In genomic region chr7:71131753-71132520, GRCh38 we compare ENCODE assay signal across 10 cellular contexts. TPM values are rescaled to one million over a fixed set of nuclear protein-coding genes. Genes with fewer than 3 reads are reported as not detected.
DNase-seq lines count a peak whose midpoint lies in the region; ATAC-seq and TF ChIP-seq lines count a peak whose summit lies in the region.
"Had no signal": no experiment of that assay in that cellular context is flagged by ENCODE, and none has a peak within 500 bp of the region (broad histone marks: within the 10 kb centered on the region; RNA-seq: fewer than 3 reads in every experiment).

GALNT17 (plus strand) TSS chr7:71132144.

- H3K27me3 ChIP-seq in BLaER1 (peaks cover 23% of the 10 kb centered on the region), right cardiac atrium (ENCODE audit: control insufficient read depth, insufficient read depth) (no peaks in the 10 kb centered on the region), prostate gland (replicated peaks; ENCODE audit: insufficient read depth) (no peaks in the 10 kb centered on the region)

- H3K4me1 ChIP-seq in BLaER1 (peaks cover 12% of the 10 kb centered on the region), right cardiac atrium (ENCODE audit: control insufficient read depth, insufficient read depth, low read length) (no peaks in the 10 kb centered on the region), prostate gland (replicated peaks) (no peaks in the 10 kb centered on the region)
- H3K4me1 ChIP-seq: adrenal gland had no signal

- under 1% methylated on average over 98 of the region's 98 CpGs for WGBS in right cardiac atrium
- 0% methylated on average over 11 of the region's 98 CpGs for WGBS in prostate gland

- H3K4me2 ChIP-seq in BLaER1, result peak within 1 kb of the TSS; percentile 97

- no peaks in the 10 kb centered on the region for H3K9me3 ChIP-seq in BLaER1
- no peaks in the 10 kb centered on the region for H3K9me3 ChIP-seq in right cardiac atrium (ENCODE audit: control insufficient read depth, low read length)
- H3K9me3 ChIP-seq in prostate gland, result no peaks in the 10 kb centered on the region
- H3K9me3 ChIP-seq: adrenal gland had no signal

- peak within 1 kb of the TSS; percentile 77 for H3K9ac ChIP-seq in BLaER1

- H3K4me3 ChIP-seq in BLaER1 (peak within 1 kb of the TSS; percentile 86), right cardiac atrium (ENCODE audit: low read length) (peak within 1 kb of the TSS; percentile 31), prostate gland (peak within 1 kb of the TSS; percentile 64 to 67)

- no peaks in the 10 kb centered on the region for H3K36me3 ChIP-seq in BLaER1
- no peaks in the 10 kb centered on the region for H3K36me3 ChIP-seq in prostate gland
- H3K36me3 ChIP-seq: adrenal gland had no signal

- TF ChIP-seq CTCF in VCaP (conservative IDR thresholded peaks at IDR 0.05) (no peak), prostate gland (IDR thresholded peaks at IDR 0.05) (no peak)

- peaks cover 26% of the 10 kb centered on the region for H4K20me1 ChIP-seq in BLaER1

- peak in 1 of 2 donors; percentile 32 for ATAC-seq in right cardiac atrium

- TF ChIP-seq POLR2A in prostate gland (IDR thresholded peaks at IDR 0.05), result no peak

- peak within 1 kb of the TSS; percentile 66 for H3K27ac ChIP-seq in BLaER1
- peak within 1 kb of the TSS; percentile 52 for H3K27ac ChIP-seq in VCaP
- no peak within 1 kb of the TSS for H3K27ac ChIP-seq in right cardiac atrium (ENCODE audit: low read length)
- H3K27ac ChIP-seq in prostate gland, result peak within 1 kb of the TSS; percentile 87 to 88

- peak in 1 of 3 donors; percentile 49 for DNase-seq in right cardiac atrium
- peak; percentile 9 for DNase-seq in prostate gland (ENCODE audit: low spot score)
- DNase-seq in mucosa of gallbladder (ENCODE audit: low spot score), result no peak
- DNase-seq in hippocampal formation (lab: John Stamatoyannopoulos, UW), result no peak
- no peak for DNase-seq in NCI-H1417 (lab: John Stamatoyannopoulos, UW)
- no peak for DNase-seq in activated naive CD4-positive, alpha-beta T cell treated with anti-CD3 and anti-CD28 coated beads, Interleukin-2, amount 50 U/mL, for 16 hours
- DNase-seq: CD4-positive, alpha-beta T cell had no signal

- intact Hi-C loops in right cardiac atrium (cut with DNase I) (no loop called here), prostate gland (cut with DNase I) (loop anchor here (2.0 to 5.0 kb wide), 5 partner anchors 55 to 600 kb away; no protein-coding TSS in a partner anchor)

RNA-seq across cellular contexts. Expression of gene GALNT17, which starts in this region (rescaled TPM):
- total RNA-seq in right cardiac atrium (1 to 10 TPM in 3 of 4 donors, under 1 TPM in 1; 0.71 to 9.0 (median 3.7) TPM), prostate gland (10 to 100 TPM; 46.7 to 58.1 TPM), mucosa of gallbladder (1.7 TPM)
- polyA plus RNA-seq in right cardiac atrium, result 7.8 TPM
- total RNA-seq: CD4-positive, alpha-beta T cell had no signal

Comparison
In these comparisons a context has a peak if more than half of its experiments do, and no peak if none do; other contexts are left out.
1. RNA of gene GALNT17 (total RNA-seq): 46.7 to 58.1 TPM in prostate gland; 0.71 to 9.0 TPM in right cardiac atrium and 1.7 TPM in mucosa of gallbladder (single experiment); every median in the first group is over 4 times any median in the second.
2. H3K4me3 ChIP-seq: peak in every context shown above with its lines; median percentile 86 in BLaER1; 66 in prostate gland; 31 in right cardiac atrium.